In genomic region chr12:2691340-2692111, GRCh38 we compare ENCODE assay signal across 8 cellular contexts.
DNase-seq lines count a peak whose midpoint lies in the region; ATAC-seq and TF ChIP-seq lines count a peak whose summit lies in the region.

No MANE protein-coding gene starts in this region.

- H2AFZ ChIP-seq in PC-9 = no peak overlapping the region

- H3K4me1 ChIP-seq in PC-9 (replicated peaks; ENCODE audit: insufficient read depth) = no peaks in the 10 kb centered on the region

- peak overlapping the region; percentile 80 for H3K4me3 Mint-ChIP-seq in activated naive CD4-positive, alpha-beta T cell treated with anti-CD3 and anti-CD28 coated beads for 36 hours

- no peaks in the 10 kb centered on the region for H3K9me2 ChIP-seq in PC-9 (ENCODE audit: insufficient read depth)

- peak; percentile 76 for ATAC-seq in HG02642 (IDR thresholded peaks at IDR 0.05; ENCODE audit: poor library complexity, unreplicated experiment)

- H3F3A ChIP-seq in PC-9 (ENCODE audit: insufficient read depth, low read depth) = no peaks in the 10 kb centered on the region

- H3K36me3 ChIP-seq in PC-9 (ENCODE audit: low read depth) = no peaks in the 10 kb centered on the region

- in situ Hi-C loops in GM13977 (cut with MboI; ENCODE audit: low pct_unique_long_range_greater_than_20kb, low sequenced_read_pairs, unreplicated experiment) = no loop called here

- H3K4me2 ChIP-seq in PC-9 = no peak overlapping the region

- no peaks in the 10 kb centered on the region for H3K36me3 Mint-ChIP-seq in activated naive CD4-positive, alpha-beta T cell treated with anti-CD3 and anti-CD28 coated beads for 36 hours (ENCODE audit: low read depth)

- H3K4me3 ChIP-seq in PC-9 = no peak overlapping the region

- TF ChIP-seq CTCF in GM13977 (IDR thresholded peaks at IDR 0.05; ENCODE audit: extremely low read depth, insufficient read depth, missing control alignments) = no peak
- no peak for TF ChIP-seq CTCF in PC-9 (conservative IDR thresholded peaks at IDR 0.05)

- DNase-seq in GM13977 (ENCODE audit: low spot score) (peak; percentile 77), NCI-H526 treated with DMSO at 0.1 percent for 48 hours (lab: John Stamatoyannopoulos, UW) (peak; percentile 63), islet precursor cell (peak; percentile 80), dedifferentiated amniotic fluid mesenchymal stem cell (ENCODE audit: extremely low spot score) (no peak), PC-9 (no peak)
- DNase-seq in activated naive CD4-positive, alpha-beta T cell treated with anti-CD3 and anti-CD28 coated beads for 36 hours = peak; percentile 70
- peak in 2 of 3 experiments; percentile 18 to 30 for DNase-seq in stimulated activated CD4-positive, alpha-beta T cell treated with anti-CD3 and anti-CD28 coated beads, TNF-alpha, amount 100 ng/mL, for 4 hours (ENCODE audit: low read depth in 3 of 3)

- H3K79me2 ChIP-seq in PC-9 (ENCODE audit: low read depth) = no peaks in the 10 kb centered on the region

- H3K27me3 Mint-ChIP-seq in activated naive CD4-positive, alpha-beta T cell treated with anti-CD3 and anti-CD28 coated beads for 36 hours (ENCODE audit: low read depth) = peaks cover 4% of the 10 kb centered on the region

- H3K9me3 ChIP-seq in PC-9 (ENCODE audit: insufficient read depth, low read depth) = no peaks in the 10 kb centered on the region

- no peaks in the 10 kb centered on the region for H4K20me1 ChIP-seq in PC-9 (ENCODE audit: insufficient read depth)

- H3K27ac Mint-ChIP-seq in activated naive CD4-positive, alpha-beta T cell treated with anti-CD3 and anti-CD28 coated beads for 36 hours = peak overlapping the region; percentile 81

- no peak overlapping the region for H3K27ac ChIP-seq in PC-9

- peaks cover 25% of the 10 kb centered on the region for H3K4me1 Mint-ChIP-seq in activated naive CD4-positive, alpha-beta T cell treated with anti-CD3 and anti-CD28 coated beads for 36 hours (ENCODE audit: low read depth)

- no TSS peak for BruUV-seq in PC-9 (replicated peaks; lab: Mats Ljungman, UMichigan)

- H3K27me3 ChIP-seq in PC-9 (ENCODE audit: insufficient read depth, low read depth) = peaks cover 100% of the 10 kb centered on the region

- H3K9me3 Mint-ChIP-seq in activated naive CD4-positive, alpha-beta T cell treated with anti-CD3 and anti-CD28 coated beads for 36 hours = no peaks in the 10 kb centered on the region

- intact Hi-C loops in activated naive CD4-positive, alpha-beta T cell treated with anti-CD3 and anti-CD28 coated beads for 36 hours (cut with micrococcal nuclease) = loop anchor here (1.0 to 5.0 kb wide), 8 partner anchors 61 to 639 kb away; partner anchors contain the start of genes CACNA1C, FKBP4, FOXM1 and ITFG2
- intact Hi-C loops in PC-9 (cut with micrococcal nuclease; ENCODE audit: unreplicated experiment) = no loop called here

- CTCF ChIA-PET in activated naive CD4-positive, alpha-beta T cell treated with anti-CD3 and anti-CD28 coated beads for 36 hours (lab: Charles Lee) = interaction anchor here (0.6 to 5.5 kb wide), 8 partner anchors 13 to 382 kb away, joined by 3 to 30 read pairs (median 3); no protein-coding TSS in a partner anchor
- CTCF ChIA-PET in PC-9 (lab: Charles Lee) = no interaction called here

- POLR2A ChIA-PET in PC-9 (lab: Charles Lee; ENCODE audit: unreplicated experiment) = no interaction called here

Comparison
In these comparisons a context has a peak if more than half of its experiments do, and no peak if none do; other contexts are left out.
1. DNase-seq: peak in GM13977 (single experiment), NCI-H526 treated with DMSO at 0.1 percent for 48 hours (single experiment), activated naive CD4-positive, alpha-beta T cell treated with anti-CD3 and anti-CD28 coated beads for 36 hours (single experiment), islet precursor cell (single experiment) and stimulated activated CD4-positive, alpha-beta T cell treated with anti-CD3 and anti-CD28 coated beads, TNF-alpha, amount 100 ng/mL, for 4 hours (2 of 3); none in dedifferentiated amniotic fluid mesenchymal stem cell (single experiment) and PC-9 (0 of 2).